10 cellular contexts compared by ENCODE assay signal in genomic region chr12:108214486-108214885, GRCh38.
DNase-seq lines count a peak whose midpoint lies in the region; ATAC-seq, FAIRE-seq and TF ChIP-seq lines count a peak whose summit lies in the region.
"Had no signal": no experiment of that assay in that cellular context is flagged by ENCODE, and none has a peak within 500 bp of the region (broad histone marks: within the 10 kb centered on the region; RNA-seq: fewer than 3 reads in every experiment).

No MANE protein-coding gene starts in this region.

- 63% methylated on average over 4 of the region's 4 CpGs; no CpG with 5 or more reads in 1 of the 2 experiments for WGBS in H1 (ENCODE audit: extremely low coverage in 1 of 2, insufficient coverage in 1 of 2, insufficient read length in 1 of 2, insufficient replicate concordance in 2 of 2, low coverage in 1 of 2, low lambda C conversion rate in 2 of 2, missing lambda C conversion rate in 1 of 2), 2 experiments
- WGBS in smooth muscle cell (ENCODE audit: low lambda C conversion rate) = 48% methylated on average over 4 of the region's 4 CpGs
- 37% methylated on average over 4 of the region's 4 CpGs for WGBS in esophagus muscularis mucosa

- BruUV-seq in OCI-LY7 (replicated peaks; lab: Mats Ljungman, UMichigan) = no TSS peak

- H2BK15ac ChIP-seq in H1 (ENCODE audit: low read length) = no peak overlapping the region

- DNase-seq in cardiac muscle cell (ENCODE audit: low read depth in 1 of 2, low spot score in 1 of 2) = peak; percentile 36 to 82
- no peak for DNase-seq in cardiac septum (ENCODE audit: low spot score)
- peak; percentile 19 for DNase-seq in OCI-LY7 (ENCODE audit: low spot score)
- peak in 1 of 2 experiments; percentile 83 for DNase-seq in H1 (ENCODE audit: low read depth in 1 of 2, low spot score in 2 of 2)
- DNase-seq in smooth muscle cell (lab: John Stamatoyannopoulos, UW; ENCODE audit: unreplicated experiment) = peak; percentile 13
- DNase-seq in esophagus muscularis mucosa (ENCODE audit: extremely low spot score) = no peak
- DNase-seq in Peyer's patch = no peak
- DNase-seq: NCI-H1105 treated with DMSO at 0.1 percent for 48 hours, T1000 had no signal

- H4K20me1 ChIP-seq in OCI-LY7 (ENCODE audit: insufficient read depth, low read length) (no peaks in the 10 kb centered on the region), H1 (replicated peaks in 1 of 2; ENCODE audit: control insufficient read depth in 1 of 2, insufficient read depth in 2 of 2, low read length in 2 of 2) (no peaks in the 10 kb centered on the region), smooth muscle cell (ENCODE audit: low read depth) (no peaks in the 10 kb centered on the region)

- H4K5ac ChIP-seq in H1 (ENCODE audit: insufficient read length, low read depth, low read length) = no peak overlapping the region

- H3K27ac ChIP-seq in cardiac muscle cell (no peak overlapping the region), OCI-LY7 (ENCODE audit: low read depth, low read length, poor library complexity, severe bottlenecking) (no peak overlapping the region), H1 (ENCODE audit: low read depth, low read length) (no peak overlapping the region), smooth muscle cell (ENCODE audit: low read depth) (no peak overlapping the region), esophagus muscularis mucosa (replicated peaks in 1 of 4) (no peak overlapping the region), Peyer's patch (no peak overlapping the region)

- TF ChIP-seq POLR2A in H1 (IDR thresholded peaks at IDR 0.05; ENCODE audit: control extremely low read depth in 1 of 2, low read depth in 2 of 2, low read length in 2 of 2) (no peak), esophagus muscularis mucosa (IDR thresholded peaks at IDR 0.05; ENCODE audit: low read depth) (no peak), Peyer's patch (IDR thresholded peaks at IDR 0.05) (no peak)

- H3K9ac ChIP-seq in H1 (replicated peaks in 1 of 4; ENCODE audit: extremely low read depth in 1 of 4, low read depth in 3 of 4, low read length in 3 of 4) (no peak overlapping the region), smooth muscle cell (ENCODE audit: low read depth) (no peak overlapping the region)

- H3K9me3 ChIP-seq in cardiac muscle cell (ENCODE audit: low read depth) = no peaks in the 10 kb centered on the region
- H3K9me3 ChIP-seq in OCI-LY7 (ENCODE audit: low read length) = no peaks in the 10 kb centered on the region
- H3K9me3 ChIP-seq in H1 (ENCODE audit: insufficient read depth in 2 of 2, low read depth in 1 of 2, low read length in 1 of 2) = no peaks in the 10 kb centered on the region
- no peaks in the 10 kb centered on the region for H3K9me3 ChIP-seq in smooth muscle cell (replicated peaks; ENCODE audit: low read depth)
- H3K9me3 ChIP-seq in esophagus muscularis mucosa = no peaks in the 10 kb centered on the region
- no peaks in the 10 kb centered on the region for H3K9me3 ChIP-seq in Peyer's patch

- H3K79me1 ChIP-seq in H1 (ENCODE audit: low read depth, low read length) = no peaks in the 10 kb centered on the region

- H3F3A ChIP-seq in smooth muscle cell (ENCODE audit: low read depth) = no peaks in the 10 kb centered on the region

- no peak overlapping the region for H2BK120ac ChIP-seq in H1 (replicated peaks; ENCODE audit: low read depth, low read length)

- H2BK5ac ChIP-seq in H1 (ENCODE audit: low read depth, low read length) = no peak overlapping the region

- H2AFZ ChIP-seq in OCI-LY7 (ENCODE audit: low read length) = no peak overlapping the region
- no peak overlapping the region for H2AFZ ChIP-seq in H1 (ENCODE audit: low read length)
- no peak overlapping the region for H2AFZ ChIP-seq in smooth muscle cell (ENCODE audit: low read depth)

- H4K8ac ChIP-seq in H1 (ENCODE audit: extremely low read depth, insufficient read depth, low read length) = no peak overlapping the region

- no peak overlapping the region for H3K4ac ChIP-seq in H1 (replicated peaks; ENCODE audit: insufficient read length, low read depth, low read length)

- H3K4me1 ChIP-seq in cardiac muscle cell (ENCODE audit: low read depth) (no peaks in the 10 kb centered on the region), OCI-LY7 (ENCODE audit: insufficient read depth, low read length, poor library complexity, severe bottlenecking) (no peaks in the 10 kb centered on the region), H1 (replicated peaks in 1 of 4; ENCODE audit: control insufficient read depth in 3 of 4, insufficient read depth in 4 of 4, low read length in 3 of 4) (peaks cover 0 to 12% (median 4%) of the 10 kb centered on the region in 4 experiments; a peak in 6 of 7 replicates), smooth muscle cell (ENCODE audit: low read depth) (no peaks in the 10 kb centered on the region), esophagus muscularis mucosa (no peaks in the 10 kb centered on the region), Peyer's patch (no peaks in the 10 kb centered on the region)

- H3K56ac ChIP-seq in H1 (replicated peaks; ENCODE audit: insufficient read length, low read depth, low read length) = no peak overlapping the region

- H3K23ac ChIP-seq in H1 (ENCODE audit: insufficient read length) = no peak overlapping the region

- H3K36me3 ChIP-seq in cardiac muscle cell (no peaks in the 10 kb centered on the region), OCI-LY7 (ENCODE audit: insufficient read depth, low read length) (no peaks in the 10 kb centered on the region), H1 (ENCODE audit: control insufficient read depth in 2 of 4, insufficient read depth in 4 of 4, low read length in 3 of 4) (no peaks in the 10 kb centered on the region), smooth muscle cell (ENCODE audit: low read depth) (no peaks in the 10 kb centered on the region), esophagus muscularis mucosa (peaks cover 0 to 40% (median 5%) of the 10 kb centered on the region in 4 donors), Peyer's patch (no peaks in the 10 kb centered on the region)

- H3K4me3 ChIP-seq in cardiac muscle cell (no peak overlapping the region), OCI-LY7 (ENCODE audit: low read depth, low read length, poor library complexity, severe bottlenecking) (no peak overlapping the region), H1 (ENCODE audit: extremely low read depth in 1 of 4, insufficient read depth in 2 of 4, low read depth in 3 of 4, low read length in 4 of 4) (no peak overlapping the region), smooth muscle cell (no peak overlapping the region), esophagus muscularis mucosa (no peak overlapping the region), Peyer's patch (no peak overlapping the region)

- no peak overlapping the region for H3K14ac ChIP-seq in H1 (ENCODE audit: insufficient read length)

- no peaks in the 10 kb centered on the region for H3K23me2 ChIP-seq in H1 (ENCODE audit: low read depth, low read length)

- intact Hi-C loops in cardiac septum (cut with DNase I) = loop anchor here (10.0 kb wide), 1 partner anchor 250 kb away; no protein-coding TSS in a partner anchor
- intact Hi-C loops in OCI-LY7 (cut with micrococcal nuclease; ENCODE audit: unreplicated experiment) = no loop called here
- intact Hi-C loops in esophagus muscularis mucosa (cut with DNase I) = no loop called here

- H3K27me3 ChIP-seq in cardiac muscle cell (no peaks in the 10 kb centered on the region), H1 (replicated peaks in 1 of 4; ENCODE audit: control insufficient read depth in 3 of 4, extremely low read depth in 1 of 4, insufficient read depth in 3 of 4, low read length in 3 of 4) (no peaks in the 10 kb centered on the region), smooth muscle cell (ENCODE audit: low read depth) (peaks cover 13% of the 10 kb centered on the region), esophagus muscularis mucosa (no peaks in the 10 kb centered on the region), Peyer's patch (no peaks in the 10 kb centered on the region)

- no peaks in the 10 kb centered on the region for H3K9me2 ChIP-seq in OCI-LY7 (ENCODE audit: insufficient read depth, low read length)

- POLR2A ChIA-PET in OCI-LY7 (lab: Charles Lee) (no interaction called here), H1 (lab: Charles Lee; ENCODE audit: partially characterized antibody) (interaction anchor here (1.5 kb wide), 1 partner anchor 21 kb away, joined by 4 read pairs; no protein-coding TSS in a partner anchor)

- TF ChIP-seq CTCF in cardiac muscle cell (IDR thresholded peaks at IDR 0.05; ENCODE audit: low read depth, low read length) = no peak
- TF ChIP-seq CTCF in OCI-LY7 (conservative IDR thresholded peaks at IDR 0.05; ENCODE audit: low read length) = no peak
- TF ChIP-seq CTCF in H1 (IDR thresholded peaks at IDR 0.05; ENCODE audit: control extremely low read depth in 1 of 3, insufficient read depth in 1 of 3, low read depth in 1 of 3, low read length in 3 of 3) = no peak
- TF ChIP-seq CTCF in smooth muscle cell (IDR thresholded peaks at IDR 0.05; ENCODE audit: borderline replicate concordance, insufficient read depth, poor library complexity, severe bottlenecking) = no peak
- TF ChIP-seq CTCF in esophagus muscularis mucosa (IDR thresholded peaks at IDR 0.05) = no peak
- TF ChIP-seq CTCF in Peyer's patch (IDR thresholded peaks at IDR 0.05) = no peak

- H3K4me2 ChIP-seq in OCI-LY7 (ENCODE audit: low read length) (no peak overlapping the region), H1 (ENCODE audit: insufficient read depth in 1 of 2, low read depth in 2 of 2, low read length in 2 of 2) (no peak overlapping the region), smooth muscle cell (no peak overlapping the region)

- H2AK5ac ChIP-seq in H1 (ENCODE audit: low read depth, low read length) = no peak overlapping the region

- H3K79me2 ChIP-seq in OCI-LY7 (ENCODE audit: insufficient read depth, low read depth, low read length) (no peaks in the 10 kb centered on the region), H1 (ENCODE audit: control insufficient read depth in 1 of 2, insufficient read depth in 2 of 2, low read length in 2 of 2) (no peaks in the 10 kb centered on the region), smooth muscle cell (ENCODE audit: low read depth) (no peaks in the 10 kb centered on the region)

- peak; percentile 58 for FAIRE-seq in H1 (lab: Jason Lieb, UNC)

- H3K18ac ChIP-seq in H1 (ENCODE audit: extremely low read depth, low read length) = no peak overlapping the region

- CTCF ChIA-PET in OCI-LY7 (lab: Charles Lee; ENCODE audit: unreplicated experiment) = no interaction called here
- CTCF ChIA-PET in H1 (lab: Charles Lee; ENCODE audit: partially characterized antibody) = interaction anchor here (0.8 to 6.4 kb wide), 7 partner anchors 13 to 244 kb away, joined by 3 to 28 read pairs (median 4); no protein-coding TSS in a partner anchor

- no peak overlapping the region for H2BK20ac ChIP-seq in H1 (ENCODE audit: low read length)

- ATAC-seq in GM18502 (IDR thresholded peaks at IDR 0.05; ENCODE audit: poor library complexity, unreplicated experiment) = no peak

- no peak overlapping the region for H2BK12ac ChIP-seq in H1 (ENCODE audit: low read depth, low read length)

- 0 out of 4 replicates have a peak, but pooled peaks of 1 of the 2 experiments have one; percentile 6 for TF ChIP-seq RAD21 in H1 (IDR thresholded peaks at IDR 0.05 in 1 of 2, conservative IDR thresholded peaks at IDR 0.05 in 1 of 2; ENCODE audit: low read depth in 2 of 2, low read length in 2 of 2)

- H4K91ac ChIP-seq in H1 (replicated peaks; ENCODE audit: insufficient read length, low read length) = no peak overlapping the region

- no peak for TF ChIP-seq EP300 in H1 (IDR thresholded peaks at IDR 0.05; ENCODE audit: borderline replicate concordance in 1 of 2, low read depth in 2 of 2, low read length in 2 of 2)
- TF ChIP-seq EP300 in esophagus muscularis mucosa (IDR thresholded peaks at IDR 0.05) = no peak

Comparison
In these comparisons a context has a peak if more than half of its experiments do, and no peak if none do; other contexts are left out.
1. DNase-seq: peak in cardiac muscle cell (2 of 2), OCI-LY7 (single experiment) and smooth muscle cell (single experiment); none in cardiac septum (single experiment), esophagus muscularis mucosa (single experiment) and Peyer's patch (0 of 3).